Comparison of ENCODE assay signal across 9 cellular contexts in the genomic region with DNA sequence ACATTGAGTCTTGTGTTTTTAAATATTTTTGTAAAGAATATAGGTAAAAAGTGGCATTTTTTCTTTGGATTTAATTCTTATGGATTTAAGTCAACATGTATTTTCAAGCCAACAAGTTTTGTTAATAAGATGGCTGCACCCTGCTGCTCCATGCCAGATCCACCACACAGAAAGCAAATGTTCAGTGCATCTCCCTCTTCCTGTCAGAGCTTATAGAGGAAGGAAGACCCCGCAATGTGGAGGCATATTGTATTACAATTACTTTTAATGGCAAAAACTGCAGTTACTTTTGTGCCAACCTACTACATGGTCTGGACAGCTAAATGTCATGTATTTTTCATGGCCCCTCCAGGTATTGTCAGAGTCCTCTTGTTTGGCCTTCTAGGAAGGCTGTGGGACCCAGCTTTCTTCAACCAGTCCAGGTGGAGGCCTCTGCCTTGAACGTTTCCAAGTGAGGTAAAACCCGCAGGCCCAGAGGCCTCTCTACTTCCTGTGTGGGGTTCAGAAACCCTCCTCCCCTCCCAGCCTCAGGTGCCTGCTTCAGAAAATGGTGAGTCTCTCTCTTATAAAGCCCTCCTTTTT. TPM values are rescaled to one million over a fixed set of nuclear protein-coding genes. Genes with fewer than 3 reads are reported as not detected.
A peak's percentile ranks its signal among the peaks of the same experiment; 100 is the strongest.
DNase-seq lines count a peak whose midpoint lies in the region; ATAC-seq and TF ChIP-seq lines count a peak whose summit lies in the region.
"Had no signal": no experiment of that assay in that cellular context is flagged by ENCODE, and none has a peak within 500 bp of the region (broad histone marks: within the 10 kb centered on the region; RNA-seq: fewer than 3 reads in every experiment).

A gene (plus strand): TSS at position 504 of the 582 bp plus-strand sequence. CDS start 223 bp downstream, outside the sequence.

- H3K9me2 ChIP-seq in Loucy (replicated peaks; ENCODE audit: low read depth, low read length), result no peaks in the 10 kb centered on the region

- peaks cover 73% of the 10 kb centered on the region for H3K79me2 ChIP-seq in Loucy (ENCODE audit: insufficient read depth, low read length)

- H3K4me1 Mint-ChIP-seq in Caco-2 (ENCODE audit: low read depth, unreplicated experiment), result no peaks in the 10 kb centered on the region

- no peak within 1 kb of the TSS for H3K27ac Mint-ChIP-seq in Caco-2 (ENCODE audit: unreplicated experiment)

- intact Hi-C loops in esophagus muscularis mucosa (cut with DNase I), result no loop called here
- intact Hi-C loops in Caco-2 (cut with micrococcal nuclease; ENCODE audit: unreplicated experiment), result no loop called here

- H3K36me3 Mint-ChIP-seq in Caco-2 (ENCODE audit: insufficient read depth, unreplicated experiment), result no peaks in the 10 kb centered on the region

- H3K9ac ChIP-seq in Loucy (ENCODE audit: low read depth, low read length, poor library complexity, severe bottlenecking), result peak within 1 kb of the TSS; percentile 98

- 0 out of 2 replicates have a peak, but pooled peaks cover 4% of the 10 kb centered on the region for H3F3A ChIP-seq in Loucy (ENCODE audit: low read depth)

- H3K4me1 ChIP-seq in Loucy (ENCODE audit: insufficient read depth, low read length, poor library complexity, severe bottlenecking), result peaks cover 55% of the 10 kb centered on the region
- H3K4me1 ChIP-seq in effector memory CD4-positive, alpha-beta T cell (ENCODE audit: control insufficient read depth, insufficient read depth, low read length, poor library complexity, severe bottlenecking), result peaks cover 33% of the 10 kb centered on the region
- H3K4me1 ChIP-seq in esophagus muscularis mucosa, result no peaks in the 10 kb centered on the region
- no peaks in the 10 kb centered on the region for H3K4me1 ChIP-seq in Caco-2

- peak within 1 kb of the TSS; percentile 87 for H3K4me3 ChIP-seq in Loucy (ENCODE audit: low read length, poor library complexity, severe bottlenecking)
- H3K4me3 ChIP-seq in effector memory CD4-positive, alpha-beta T cell (ENCODE audit: insufficient read depth, low read depth, low read length, poor library complexity, severe bottlenecking), result peak within 1 kb of the TSS; percentile 60
- no peak within 1 kb of the TSS for H3K4me3 ChIP-seq in esophagus muscularis mucosa
- no peak within 1 kb of the TSS for H3K4me3 ChIP-seq in Caco-2 (ENCODE audit: low read depth, low read length)

- peaks cover 3% of the 10 kb centered on the region for H4K20me1 ChIP-seq in Loucy (ENCODE audit: insufficient read depth, low read length, poor library complexity, severe bottlenecking)

- no TSS peak for BruUV-seq in Caco-2 (replicated peaks; lab: Mats Ljungman, UMichigan)

- TF ChIP-seq EP300 in esophagus muscularis mucosa (IDR thresholded peaks at IDR 0.05), result no peak

- H3K4me2 ChIP-seq in Loucy (ENCODE audit: low read depth, low read length, poor library complexity, severe bottlenecking), result peak within 1 kb of the TSS; percentile 89

- H3K27me3 ChIP-seq in Loucy (ENCODE audit: insufficient read depth, low read length, poor library complexity, severe bottlenecking), result no peaks in the 10 kb centered on the region
- H3K27me3 ChIP-seq in effector memory CD4-positive, alpha-beta T cell (replicated peaks; ENCODE audit: control insufficient read depth, insufficient read depth, low read length, poor library complexity, severe bottlenecking), result no peaks in the 10 kb centered on the region
- peaks cover 0 to 29% (median 0%) of the 10 kb centered on the region in 4 donors for H3K27me3 ChIP-seq in esophagus muscularis mucosa
- no peaks in the 10 kb centered on the region for H3K27me3 ChIP-seq in Caco-2 (replicated peaks; ENCODE audit: control insufficient read depth, insufficient read depth, low read length)

- TF ChIP-seq POLR2A in esophagus muscularis mucosa (IDR thresholded peaks at IDR 0.05; ENCODE audit: low read depth), result no peak

- POLR2A ChIA-PET in activated CD8-positive, alpha-beta memory T cell treated with anti-CD3 and anti-CD28 coated beads for 36 hours (lab: Charles Lee), result interaction anchor here (0.6 to 2.8 kb wide), 12 partner anchors 9 to 316 kb away, joined by 3 to 21 read pairs (median 4); a partner anchor contains a TSS
- POLR2A ChIA-PET in Caco-2 (lab: Charles Lee), result no interaction called here

- H3K4me3 Mint-ChIP-seq in Caco-2 (ENCODE audit: unreplicated experiment), result no peak within 1 kb of the TSS

- ATAC-seq in HG03097 (IDR thresholded peaks at IDR 0.05; ENCODE audit: low FRiP score, unreplicated experiment), result no peak

- DNase-seq in effector memory CD4-positive, alpha-beta T cell, result peak; percentile 33 to 47 (median 46)
- peak; percentile 27 for DNase-seq in stimulated activated CD8-positive, alpha-beta memory T cell treated with anti-CD3 and anti-CD28 coated beads, Interleukin-12 subunit alpha, Interleukin-12 subunit beta, amount 100 ng/mL, for 4 hours (ENCODE audit: low read depth)
- DNase-seq in esophagus muscularis mucosa (ENCODE audit: extremely low spot score), result no peak
- no peak for DNase-seq in Caco-2
- DNase-seq in NCI-H510A (lab: John Stamatoyannopoulos, UW), result no peak

- H3K9me3 Mint-ChIP-seq in Caco-2 (ENCODE audit: unreplicated experiment), result peaks cover 9% of the 10 kb centered on the region

- H2AFZ ChIP-seq in Loucy (ENCODE audit: low read length), result peak within 1 kb of the TSS; percentile 59

- TF ChIP-seq CTCF in Loucy (conservative IDR thresholded peaks at IDR 0.05; ENCODE audit: low read length), result 0 out of 2 replicates have a peak, but pooled peaks have one; percentile 22
- no peak for TF ChIP-seq CTCF in esophagus muscularis mucosa (IDR thresholded peaks at IDR 0.05)
- TF ChIP-seq CTCF in Caco-2 (IDR thresholded peaks at IDR 0.05; ENCODE audit: insufficient read depth in 1 of 2, low read depth in 1 of 2, low read length in 1 of 2, severe bottlenecking in 1 of 2, unreplicated experiment in 1 of 2), result no peak

- H3K9me3 ChIP-seq in Loucy (ENCODE audit: insufficient read depth, low read depth, low read length) (no peaks in the 10 kb centered on the region), esophagus muscularis mucosa (no peaks in the 10 kb centered on the region), Caco-2 (no peaks in the 10 kb centered on the region)
- no peaks in the 10 kb centered on the region for H3K9me3 ChIP-seq in effector memory CD4-positive, alpha-beta T cell (ENCODE audit: control insufficient read depth, low read length)

- CTCF ChIA-PET in activated CD8-positive, alpha-beta memory T cell treated with anti-CD3 and anti-CD28 coated beads for 36 hours (lab: Charles Lee), result interaction anchor here (1.0 to 6.5 kb wide), 5 partner anchors 38 to 106 kb away, joined by 3 to 69 read pairs (median 5); a partner anchor contains a TSS
- CTCF ChIA-PET in Caco-2 (lab: Charles Lee), result interaction anchor here (0.9 kb wide), 1 partner anchor 106 kb away, joined by 3 read pairs; no protein-coding TSS in a partner anchor

- H3K27me3 Mint-ChIP-seq in Caco-2 (ENCODE audit: insufficient read depth, unreplicated experiment), result no peaks in the 10 kb centered on the region

- peak within 1 kb of the TSS; percentile 86 for H3K27ac ChIP-seq in effector memory CD4-positive, alpha-beta T cell (ENCODE audit: insufficient read depth, low read length, poor library complexity, severe bottlenecking)
- H3K27ac ChIP-seq in esophagus muscularis mucosa (replicated peaks in 1 of 4), result no peak within 1 kb of the TSS

- WGBS in esophagus muscularis mucosa, result 34% methylated on average over 3 of the region's 3 CpGs

- H3K36me3 ChIP-seq in Loucy (ENCODE audit: insufficient read depth, low read length), result peaks cover 11% of the 10 kb centered on the region; the same call in 1 of the 2 replicates
- peaks cover 9% of the 10 kb centered on the region for H3K36me3 ChIP-seq in effector memory CD4-positive, alpha-beta T cell (ENCODE audit: control insufficient read depth, insufficient read depth, low read length)
- no peaks in the 10 kb centered on the region for H3K36me3 ChIP-seq in esophagus muscularis mucosa
- no peaks in the 10 kb centered on the region for H3K36me3 ChIP-seq in Caco-2 (ENCODE audit: control insufficient read depth, insufficient read depth, low read length)

RNA-seq across cellular contexts. Expression of the gene that starts here (rescaled TPM):
- 100 to 1,000 TPM; 491 to 500 TPM for total RNA-seq in activated CD8-positive, alpha-beta memory T cell treated with anti-CD3 and anti-CD28 coated beads for 36 hours
- 1 to 10 TPM in 2 of 4 donors, under 1 TPM in 2; 0.42 to 2.8 (median 0.96) TPM for total RNA-seq in esophagus muscularis mucosa
- 0.39 TPM in 1 of 2 replicates, not detected in the other for total RNA-seq in Caco-2 (2022)
- total RNA-seq: lung microvascular endothelial cell had no signal

Comparison
In these comparisons a context has a peak if more than half of its experiments do, and no peak if none do; other contexts are left out.
1. RNA of the gene that starts here (total RNA-seq): 491 to 500 TPM in activated CD8-positive, alpha-beta memory T cell treated with anti-CD3 and anti-CD28 coated beads for 36 hours; 0.42 to 2.8 TPM in esophagus muscularis mucosa and 0.39 TPM in Caco-2; every median in the first group is over 100 times any median in the second.
2. H3K4me3 ChIP-seq: peak in Loucy (single experiment) and effector memory CD4-positive, alpha-beta T cell (single experiment); none in esophagus muscularis mucosa (0 of 4) and Caco-2 (single experiment).
3. DNase-seq: peak in effector memory CD4-positive, alpha-beta T cell (3 of 3) and stimulated activated CD8-positive, alpha-beta memory T cell treated with anti-CD3 and anti-CD28 coated beads, Interleukin-12 subunit alpha, Interleukin-12 subunit beta, amount 100 ng/mL, for 4 hours (single experiment); none in esophagus muscularis mucosa (single experiment), Caco-2 (0 of 2) and NCI-H510A (single experiment).